Comparison of ENCODE assay signal across 8 cellular contexts in the genomic region with DNA sequence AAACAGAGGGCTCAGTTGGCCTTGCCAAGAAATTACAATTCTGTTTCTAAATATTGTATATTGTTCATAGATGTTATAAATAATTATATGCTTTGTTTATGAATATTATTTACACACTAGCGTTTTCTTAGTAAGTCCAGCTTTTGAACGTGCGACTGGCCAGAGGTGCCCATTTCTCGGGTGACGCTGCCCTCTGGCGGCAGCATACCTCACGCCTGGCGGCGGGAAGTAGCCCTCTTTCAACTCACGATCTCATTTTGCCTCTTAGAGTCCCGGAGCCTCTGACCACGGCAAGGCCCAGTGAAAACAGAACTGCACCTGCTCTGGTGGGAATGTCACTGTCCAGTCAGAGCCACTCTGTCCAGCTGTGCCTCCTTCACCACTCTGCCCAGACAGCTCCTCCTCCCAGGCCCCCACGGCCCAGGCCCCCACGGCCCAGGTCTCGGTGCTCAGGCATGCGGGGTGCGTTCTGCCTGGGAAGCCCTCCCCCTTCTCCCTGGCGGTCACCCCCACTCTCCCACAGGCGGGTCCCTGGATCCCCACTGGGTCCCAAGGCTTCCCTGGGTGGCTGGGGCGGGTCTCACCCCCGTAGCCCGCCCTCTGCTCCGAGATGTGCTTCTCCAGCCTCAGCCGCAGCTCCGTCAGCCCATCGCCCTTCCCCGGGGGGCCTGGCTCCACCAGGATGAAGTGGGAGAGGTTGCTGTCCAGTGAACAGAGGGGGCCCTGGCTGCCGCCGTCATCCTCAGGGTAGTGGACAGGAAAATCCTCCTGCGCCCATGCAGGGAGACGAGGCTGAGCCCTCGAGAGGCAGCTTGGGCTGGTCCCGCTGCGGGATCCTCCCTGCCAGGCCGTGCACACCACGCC. TPM values are rescaled to one million over a fixed set of nuclear protein-coding genes. Genes with fewer than 3 reads are reported as not detected.
A peak's percentile ranks its signal among the peaks of the same experiment; 100 is the strongest.
DNase-seq lines count a peak whose midpoint lies in the region; ATAC-seq, FAIRE-seq and TF ChIP-seq lines count a peak whose summit lies in the region.

No MANE protein-coding gene starts in this region.

- peak; percentile 58 for DNase-seq in NCI-H226
- DNase-seq in activated CD4-positive, alpha-beta T cell treated with anti-CD3 and anti-CD28 coated beads, Interleukin-2, amount 50 U/mL, for 4 hours, result peak; percentile 42 to 47
- peak; percentile 85 for DNase-seq in ecto neural progenitor cell (ENCODE audit: low spot score)
- peak; percentile 71 for DNase-seq in lung (ENCODE audit: low spot score)
- peak; percentile 39 to 46 for DNase-seq in stimulated activated CD8-positive, alpha-beta memory T cell treated with anti-CD3 and anti-CD28 coated beads, Interleukin-15, amount 100 ng/mL, for 48 hours (ENCODE audit: low read depth in 2 of 2)

- no peaks in the 10 kb centered on the region for H3K9me3 ChIP-seq in lung (ENCODE audit: control insufficient read depth in 2 of 2, insufficient read depth in 1 of 2, low read length in 1 of 2)

- H3K27ac ChIP-seq in lung (ENCODE audit: low read depth in 1 of 2, low read length in 1 of 2), result no peak overlapping the region

- 56 to 59% methylated on average over 35 to 36 of the region's 36 CpGs for WGBS in lung, 2 donors

- H3K27me3 ChIP-seq in lung (ENCODE audit: control insufficient read depth, insufficient read depth), result no peaks in the 10 kb centered on the region

- peaks cover 0 to 2% of the 10 kb centered on the region in 2 donors for H3K4me1 ChIP-seq in lung (ENCODE audit: control insufficient read depth in 2 of 2, insufficient read depth in 2 of 2, low read length in 2 of 2)

- H3K4me3 ChIP-seq in GM12875 (ENCODE audit: low read depth, low read length), result no peak overlapping the region
- no peak overlapping the region for H3K4me3 ChIP-seq in lung

- peak; percentile 56 for ATAC-seq in lung (ENCODE audit: insufficient read depth, low FRiP score)
- ATAC-seq in HG03432 (IDR thresholded peaks at IDR 0.05; ENCODE audit: unreplicated experiment), result no peak

- TF ChIP-seq CTCF in GM12875 (IDR thresholded peaks at IDR 0.05; ENCODE audit: borderline replicate concordance, insufficient read depth, low read depth, low read length) (peak; percentile 71), lung (IDR thresholded peaks at IDR 0.05; ENCODE audit: control extremely low read depth, extremely low read depth) (peak; percentile 86)

- no peaks in the 10 kb centered on the region for H3K36me3 ChIP-seq in lung (ENCODE audit: control insufficient read depth in 2 of 2, insufficient read depth in 2 of 2, low read length in 2 of 2)

- peak; percentile 92 for FAIRE-seq in A204.1 (lab: Jason Lieb, UNC)

RNA-seq across cellular contexts. Expression of a gene that starts 19.3 kb away (rescaled TPM):
- 10 to 100 TPM; 25.1 to 56.5 TPM for total RNA-seq in lung
- 10 to 100 TPM; 48.8 to 50.7 TPM for polyA plus RNA-seq in lung

RNA-seq across cellular contexts. Expression of a gene that starts 24.4 kb away (rescaled TPM):
- total RNA-seq in lung, result under 1 TPM; 0.18 to 0.20 TPM
- under 1 TPM; 0.02 to 0.04 TPM for polyA plus RNA-seq in lung

RNA-seq across cellular contexts. Expression of a gene that starts 24.9 kb away (rescaled TPM):
- total RNA-seq in lung, result 10 to 100 TPM; 15.4 to 41.7 TPM
- 10 to 100 TPM; 23.5 to 29.0 TPM for polyA plus RNA-seq in lung

RNA-seq across cellular contexts. Expression of a gene that starts 42.8 kb away (rescaled TPM):
- total RNA-seq in lung, result 100 to 1,000 TPM; 605 to 708 TPM
- 100 to 1,000 TPM; 412 to 679 TPM for polyA plus RNA-seq in lung
